In the genomic region with DNA sequence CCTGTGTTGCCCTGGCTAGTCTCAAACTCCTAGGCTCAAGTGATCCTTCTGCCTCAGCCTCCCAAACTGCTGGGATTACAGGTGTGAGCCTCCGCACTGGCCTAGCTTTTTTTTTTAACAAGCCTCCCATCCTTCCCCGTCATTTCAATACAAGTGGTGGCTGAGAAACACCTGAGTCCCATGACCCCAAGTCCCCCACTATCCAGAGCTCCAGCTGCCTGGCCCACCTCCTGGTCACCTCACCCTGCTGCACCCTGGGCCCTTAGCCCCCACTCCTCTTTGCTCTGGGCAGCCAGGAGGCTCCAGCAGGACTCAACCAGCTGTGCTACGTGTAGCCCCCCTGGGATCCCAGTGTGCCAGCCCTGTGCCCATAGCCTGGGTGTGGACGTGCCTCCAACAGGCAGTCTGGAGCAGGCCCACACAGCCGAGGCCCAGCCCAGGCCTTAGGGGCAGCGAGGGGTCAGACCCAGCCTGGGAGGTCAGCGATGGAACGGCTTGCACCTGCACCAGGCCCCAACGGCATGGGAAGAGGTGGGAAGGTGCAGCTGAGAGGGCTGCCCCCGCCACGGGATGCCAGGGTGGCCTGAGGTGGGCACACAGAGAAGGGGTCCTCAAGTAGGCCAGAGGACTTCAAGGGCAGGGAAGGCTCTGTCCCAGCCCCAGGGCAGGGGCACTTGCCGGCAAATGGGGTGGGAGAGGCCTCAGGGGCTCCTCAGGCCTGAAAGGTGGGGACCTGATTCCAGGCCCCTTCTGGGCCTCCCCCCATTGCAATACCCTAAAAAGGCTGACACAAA, we compare ENCODE assay signal across 15 cellular contexts. TPM values are rescaled to one million over a fixed set of nuclear protein-coding genes. Genes with fewer than 3 reads are reported as not detected.
A peak's percentile ranks its signal among the peaks of the same experiment; 100 is the strongest.
DNase-seq lines count a peak whose midpoint lies in the region; ATAC-seq and TF ChIP-seq lines count a peak whose summit lies in the region.
"Had no signal": no experiment of that assay in that cellular context is flagged by ENCODE, and none has a peak within 500 bp of the region (broad histone marks: within the 10 kb centered on the region; RNA-seq: fewer than 3 reads in every experiment).

No MANE protein-coding gene starts in this region.

- H3F3A ChIP-seq in SK-N-SH (replicated peaks; ENCODE audit: insufficient read depth): peaks cover 20% of the 10 kb centered on the region

- H3K9me3 ChIP-seq in SK-N-SH (no peaks in the 10 kb centered on the region), heart left ventricle (no peaks in the 10 kb centered on the region), ovary (no peaks in the 10 kb centered on the region), Caco-2 (no peaks in the 10 kb centered on the region)

- H2AFZ ChIP-seq in SK-N-SH (ENCODE audit: low read depth): no peak overlapping the region

- H3K27ac ChIP-seq in SK-N-SH (ENCODE audit: low read depth in 2 of 2, low read length in 1 of 2) (peak overlapping the region in 1 of 2 experiments; percentile 93; a peak in 2 of 4 replicates), heart left ventricle (peak overlapping the region in 4 of 12 donors; percentile 45 to 94 (median 62)), ovary (peak overlapping the region in 1 of 2 donors; percentile 63), urinary bladder (ENCODE audit: low read depth) (peak overlapping the region; percentile 46)
- H3K27ac ChIP-seq: 22Rv1 had no signal

- no peaks in the 10 kb centered on the region for H3K9me3 Mint-ChIP-seq in Caco-2 (ENCODE audit: unreplicated experiment)
- no peaks in the 10 kb centered on the region for H3K9me3 Mint-ChIP-seq in activated naive CD8-positive, alpha-beta T cell treated with anti-CD3 and anti-CD28 coated beads, Interleukin-2, amount 50 U/mL, for 24 hours

- POLR2A ChIA-PET in SK-N-SH (lab: Yijun Ruan, JAX) (no interaction called here), Caco-2 (lab: Charles Lee) (no interaction called here)

- H3K4me3 ChIP-seq in SK-N-SH (ENCODE audit: low read depth in 2 of 2, low read length in 1 of 2): no peak overlapping the region
- no peak overlapping the region for H3K4me3 ChIP-seq in heart left ventricle
- H3K4me3 ChIP-seq in ovary: no peak overlapping the region
- no peak overlapping the region for H3K4me3 ChIP-seq in urinary bladder (ENCODE audit: low read depth, low read length)
- H3K4me3 ChIP-seq in Caco-2 (ENCODE audit: low read depth, low read length): no peak overlapping the region

- H3K27me3 ChIP-seq in SK-N-SH (ENCODE audit: insufficient read depth): no peaks in the 10 kb centered on the region
- H3K27me3 ChIP-seq in heart left ventricle: peaks cover 0 to 15% (median 0%) of the 10 kb centered on the region in 9 donors
- H3K27me3 ChIP-seq in ovary: no peaks in the 10 kb centered on the region
- no peaks in the 10 kb centered on the region for H3K27me3 ChIP-seq in Caco-2 (replicated peaks; ENCODE audit: control insufficient read depth, insufficient read depth, low read length)

- H3K9ac ChIP-seq in SK-N-SH: no peak overlapping the region

- H3K4me1 ChIP-seq in SK-N-SH (ENCODE audit: control insufficient read depth in 1 of 2, insufficient read depth in 2 of 2, low read depth in 1 of 2, low read length in 1 of 2): peaks cover 48 to 59% of the 10 kb centered on the region in 2 experiments; a peak in 3 of 4 replicates
- H3K4me1 ChIP-seq in heart left ventricle: peaks cover 12 to 83% (median 54%) of the 10 kb centered on the region in 12 donors
- peaks cover 37% of the 10 kb centered on the region for H3K4me1 ChIP-seq in ovary (ENCODE audit: insufficient read depth)
- H3K4me1 ChIP-seq in urinary bladder (ENCODE audit: insufficient read depth): peaks cover 3% of the 10 kb centered on the region
- peaks cover 5% of the 10 kb centered on the region for H3K4me1 ChIP-seq in Caco-2

- no peak overlapping the region for H3K27ac Mint-ChIP-seq in Caco-2 (ENCODE audit: unreplicated experiment)
- H3K27ac Mint-ChIP-seq in activated naive CD8-positive, alpha-beta T cell treated with anti-CD3 and anti-CD28 coated beads, Interleukin-2, amount 50 U/mL, for 24 hours: no peak overlapping the region
- H3K27ac Mint-ChIP-seq: activated CD8-positive, alpha-beta T cell treated with anti-CD3 and anti-CD28 coated beads, Interleukin-2, amount 10 ng/mL, durations not matched to agents 7 days and 5 days had no signal

- DNase-seq in SK-N-SH: no peak
- peak in 3 of 5 donors; percentile 27 to 57 (median 28) for DNase-seq in heart left ventricle
- DNase-seq in ovary: peak in 4 of 5 donors; percentile 18 to 41 (median 37)
- DNase-seq in SK-N-DZ (ENCODE audit: low spot score): no peak
- no peak for DNase-seq in Caco-2
- no peak for DNase-seq in activated naive CD8-positive, alpha-beta T cell treated with anti-CD3 and anti-CD28 coated beads, Interleukin-2, amount 50 U/mL, for 24 hours
- DNase-seq: activated CD8-positive, alpha-beta T cell treated with anti-CD3 and anti-CD28 coated beads, Interleukin-2, amount 10 ng/mL, durations not matched to agents 7 days and 5 days; activated gamma-delta T cell; hypothalamus; NCI-H446 treated with DMSO at 0.1 percent for 48 hours; retina had no signal

- H3K4me2 ChIP-seq in SK-N-SH: peak overlapping the region; percentile 90

- BruUV-seq in Caco-2 (replicated peaks; lab: Mats Ljungman, UMichigan): no TSS peak

- no peak for ATAC-seq in SK-N-SH treated with all-trans-retinoic acid at 6 μM for 48 hours
- ATAC-seq in heart left ventricle: no peak
- no peak for ATAC-seq in activated naive CD8-positive, alpha-beta T cell treated with anti-CD3 and anti-CD28 coated beads, Interleukin-2, amount 50 U/mL, for 24 hours
- ATAC-seq: activated CD8-positive, alpha-beta T cell treated with anti-CD3 and anti-CD28 coated beads, Interleukin-2, amount 10 ng/mL, durations not matched to agents 7 days and 5 days had no signal

- no peak for TF ChIP-seq POLR2A in heart left ventricle (IDR thresholded peaks at IDR 0.05)
- TF ChIP-seq POLR2A in ovary (IDR thresholded peaks at IDR 0.05): no peak

- H3K36me3 Mint-ChIP-seq in Caco-2 (ENCODE audit: insufficient read depth, unreplicated experiment): no peaks in the 10 kb centered on the region
- no peaks in the 10 kb centered on the region for H3K36me3 Mint-ChIP-seq in activated naive CD8-positive, alpha-beta T cell treated with anti-CD3 and anti-CD28 coated beads, Interleukin-2, amount 50 U/mL, for 24 hours (ENCODE audit: low read depth)

- no peaks in the 10 kb centered on the region for H3K36me3 ChIP-seq in SK-N-SH (replicated peaks in 1 of 2; ENCODE audit: control insufficient read depth in 1 of 2, insufficient read depth in 2 of 2, low read length in 1 of 2)
- H3K36me3 ChIP-seq in heart left ventricle: no peaks in the 10 kb centered on the region
- H3K36me3 ChIP-seq in ovary: no peaks in the 10 kb centered on the region
- no peaks in the 10 kb centered on the region for H3K36me3 ChIP-seq in urinary bladder (ENCODE audit: insufficient read depth)
- no peaks in the 10 kb centered on the region for H3K36me3 ChIP-seq in Caco-2 (ENCODE audit: control insufficient read depth, insufficient read depth, low read length)

- no peaks in the 10 kb centered on the region for H3K27me3 Mint-ChIP-seq in Caco-2 (ENCODE audit: insufficient read depth, unreplicated experiment)
- H3K27me3 Mint-ChIP-seq in activated naive CD8-positive, alpha-beta T cell treated with anti-CD3 and anti-CD28 coated beads, Interleukin-2, amount 50 U/mL, for 24 hours: peaks cover 19% of the 10 kb centered on the region

- intact Hi-C loops in heart left ventricle (cut with DNase I): loop anchor here in 1 of 10 donors (10.0 kb wide), 1 partner anchor 233 kb away; no protein-coding TSS in a partner anchor
- intact Hi-C loops in ovary (cut with DNase I): loop anchor here in 1 of 4 donors (10.0 kb wide), 1 partner anchor 73 kb away; no protein-coding TSS in a partner anchor
- intact Hi-C loops in Caco-2 (cut with micrococcal nuclease; ENCODE audit: unreplicated experiment): no loop called here

- peaks cover 7% of the 10 kb centered on the region for H3K4me1 Mint-ChIP-seq in Caco-2 (ENCODE audit: low read depth, unreplicated experiment)
- H3K4me1 Mint-ChIP-seq in activated naive CD8-positive, alpha-beta T cell treated with anti-CD3 and anti-CD28 coated beads, Interleukin-2, amount 50 U/mL, for 24 hours: peaks cover 5% of the 10 kb centered on the region

- no peak for TF ChIP-seq RAD21 in SK-N-SH (IDR thresholded peaks at IDR 0.05; ENCODE audit: low read length)

- TF ChIP-seq CTCF in SK-N-SH (IDR thresholded peaks at IDR 0.05): no peak
- no peak for TF ChIP-seq CTCF in heart left ventricle (IDR thresholded peaks at IDR 0.05)
- no peak for TF ChIP-seq CTCF in ovary (IDR thresholded peaks at IDR 0.05)
- TF ChIP-seq CTCF in Caco-2 (IDR thresholded peaks at IDR 0.05; ENCODE audit: insufficient read depth in 1 of 2, low read depth in 1 of 2, low read length in 1 of 2, severe bottlenecking in 1 of 2, unreplicated experiment in 1 of 2): no peak

- H3K4me3 Mint-ChIP-seq in Caco-2 (ENCODE audit: unreplicated experiment): no peak overlapping the region
- no peak overlapping the region for H3K4me3 Mint-ChIP-seq in activated naive CD8-positive, alpha-beta T cell treated with anti-CD3 and anti-CD28 coated beads, Interleukin-2, amount 50 U/mL, for 24 hours
- H3K4me3 Mint-ChIP-seq: activated CD8-positive, alpha-beta T cell treated with anti-CD3 and anti-CD28 coated beads, Interleukin-2, amount 10 ng/mL, durations not matched to agents 7 days and 5 days had no signal

- no peaks in the 10 kb centered on the region for H3K9me2 ChIP-seq in SK-N-SH

- TF ChIP-seq EP300 in SK-N-SH (IDR thresholded peaks at IDR 0.05; ENCODE audit: borderline replicate concordance in 1 of 2, low read depth in 1 of 2, low read length in 1 of 2) (no peak), ovary (IDR thresholded peaks at IDR 0.05) (no peak)

- H3K79me2 ChIP-seq in SK-N-SH (ENCODE audit: insufficient read depth): peaks cover 72% of the 10 kb centered on the region; the same call in 1 of the 2 replicates

- no peaks in the 10 kb centered on the region for H4K20me1 ChIP-seq in SK-N-SH (ENCODE audit: insufficient read depth)

- CTCF ChIA-PET in SK-N-SH (lab: Yijun Ruan, JAX) (interaction anchor here (1.1 to 11.2 kb wide), 5 partner anchors 73 to 136 kb away, joined by 3 to 284 read pairs (median 4); no protein-coding TSS in a partner anchor), Caco-2 (lab: Charles Lee) (no interaction called here)

- 85% methylated on average over 6 of the region's 12 CpGs for WGBS in SK-N-SH (ENCODE audit: low lambda C conversion rate)
- 96 to 97% (median 97%) methylated on average over 11 to 12 of the region's 12 CpGs for WGBS in heart left ventricle, 4 donors
- WGBS in ovary, 3 donors: 91 to 94% (median 94%) methylated on average over 12 of the region's 12 CpGs
- WGBS in urinary bladder: 93% methylated on average over 12 of the region's 12 CpGs

RNA-seq across cellular contexts. Expression of gene AHNAK2, which starts 6.5 kb away (rescaled TPM):
- polyA plus RNA-seq in SK-N-SH (2012; rRNA removed): 33.5 and 36.6 TPM in 2 replicates
- polyA plus RNA-seq in SK-N-SH (2012; cell fraction: cytosol; rRNA removed): 22.9 and 24.7 TPM in 2 replicates
- polyA plus RNA-seq in SK-N-SH (2012; cell fraction: nucleus; rRNA removed): 70.6 and 92.7 TPM in 2 replicates
- total RNA-seq in heart left ventricle: 10 to 100 TPM in 2 of 9 donors, 1 to 10 TPM in 7; 1.5 to 22.3 (median 3.7) TPM
- polyA plus RNA-seq in heart left ventricle: 1 to 10 TPM; 2.2 to 2.5 TPM
- 10 to 100 TPM in 3 of 7 donors, 1 to 10 TPM in 4; 1.1 to 15.6 (median 3.9) TPM for total RNA-seq in ovary
- 10 to 100 TPM in 1 of 2 donors, under 1 TPM in 1; 0.94 to 24.6 TPM for polyA plus RNA-seq in ovary
- 14.5 TPM for total RNA-seq in urinary bladder
- polyA plus RNA-seq in urinary bladder: 43.2 TPM
- polyA plus RNA-seq in SK-N-DZ (2014; cell fraction: cytosol; rRNA removed): 0.02 TPM in 1 of 2 replicates, not detected in the other
- 0.35 TPM in 1 of 2 replicates, not detected in the other for polyA plus RNA-seq in SK-N-DZ (2014; cell fraction: nucleus; rRNA removed)
- total RNA-seq in Caco-2 (2022): 0.77 and 0.81 TPM in 2 replicates
- total RNA-seq: activated CD8-positive, alpha-beta T cell treated with anti-CD3 and anti-CD28 coated beads, Interleukin-2, amount 10 ng/mL, durations not matched to agents 7 days and 5 days had no signal

RNA-seq across cellular contexts. Expression of gene CLBA1, which starts 13.9 kb away (rescaled TPM):
- polyA plus RNA-seq in SK-N-SH (2012; rRNA removed): 18.5 and 21.4 TPM in 2 replicates
- 15.0 and 15.3 TPM in 2 replicates for polyA plus RNA-seq in SK-N-SH (2012; cell fraction: cytosol; rRNA removed)
- 72.4 and 86.2 TPM in 2 replicates for polyA plus RNA-seq in SK-N-SH (2012; cell fraction: nucleus; rRNA removed)
- total RNA-seq in heart left ventricle: 1 to 10 TPM in 7 of 9 donors, under 1 TPM in 2; 0.76 to 3.7 (median 2.6) TPM
- polyA plus RNA-seq in heart left ventricle: 1 to 10 TPM; 1.3 to 3.7 TPM
- total RNA-seq in ovary: 10 to 100 TPM in 2 of 7 donors, 1 to 10 TPM in 5; 3.5 to 15.7 (median 9.6) TPM
- 1 to 10 TPM; 6.4 to 6.7 TPM for polyA plus RNA-seq in ovary
- total RNA-seq in urinary bladder: 4.7 TPM
- 10.1 TPM for polyA plus RNA-seq in urinary bladder
- 1.4 and 2.6 TPM in 2 replicates for polyA plus RNA-seq in SK-N-DZ (2014; cell fraction: cytosol; rRNA removed)
- polyA plus RNA-seq in SK-N-DZ (2014; cell fraction: nucleus; rRNA removed): 3.4 and 5.5 TPM in 2 replicates
- total RNA-seq in Caco-2 (2022): 3.0 and 3.2 TPM in 2 replicates

RNA-seq across cellular contexts. Expression of gene PLD4, which starts 47.0 kb away (rescaled TPM):
- polyA plus RNA-seq in SK-N-SH (2012; rRNA removed) (0.02 TPM in 2 replicates), heart left ventricle (under 1 TPM in 1 of 2 donors, not detected in 1; 0.12 TPM), ovary (under 1 TPM; 0.12 to 0.48 TPM), urinary bladder (0.42 TPM)
- not detected in 2 replicates for polyA plus RNA-seq in SK-N-SH (2012; cell fraction: cytosol; rRNA removed)
- 0.14 and 0.19 TPM in 2 replicates for polyA plus RNA-seq in SK-N-SH (2012; cell fraction: nucleus; rRNA removed)
- total RNA-seq in heart left ventricle (1 to 10 TPM in 1 of 9 donors, under 1 TPM in 4, not detected in 4; 0.25 to 1.5 (median 0.40) TPM), ovary (1 to 10 TPM in 4 of 7 donors, under 1 TPM in 2, not detected in 1; 0.32 to 3.2 (median 1.4) TPM), urinary bladder (6.8 TPM), Caco-2 (2022) (not detected in 2 replicates)
- polyA plus RNA-seq in SK-N-DZ (2014; cell fraction: cytosol; rRNA removed): 0.10 TPM in 1 of 2 replicates, not detected in the other
- 0.37 TPM in 1 of 2 replicates, not detected in the other for polyA plus RNA-seq in SK-N-DZ (2014; cell fraction: nucleus; rRNA removed)
- total RNA-seq: activated CD8-positive, alpha-beta T cell treated with anti-CD3 and anti-CD28 coated beads, Interleukin-2, amount 10 ng/mL, durations not matched to agents 7 days and 5 days; RPMI7951 had no signal

RNA-seq across cellular contexts. Expression of gene CDCA4, which starts 49.2 kb away (rescaled TPM):
- polyA plus RNA-seq in SK-N-SH (2012; rRNA removed) (23.7 and 26.8 TPM in 2 replicates), heart left ventricle (1 to 10 TPM; 2.3 to 3.3 TPM), ovary (1 to 10 TPM; 2.9 to 7.3 TPM), urinary bladder (9.4 TPM)
- 15.1 and 21.2 TPM in 2 replicates for polyA plus RNA-seq in SK-N-SH (2012; cell fraction: cytosol; rRNA removed)
- polyA plus RNA-seq in SK-N-SH (2012; cell fraction: nucleus; rRNA removed): 15.7 and 19.5 TPM in 2 replicates
- total RNA-seq in heart left ventricle (1 to 10 TPM; 1.4 to 6.0 (median 2.4) TPM), ovary (1 to 10 TPM; 6.3 to 9.4 (median 7.6) TPM), urinary bladder (20.4 TPM), Caco-2 (2022) (33.4 and 41.4 TPM in 2 replicates)
- 41.8 and 41.9 TPM in 2 replicates for polyA plus RNA-seq in SK-N-DZ (2014; cell fraction: cytosol; rRNA removed)
- polyA plus RNA-seq in SK-N-DZ (2014; cell fraction: nucleus; rRNA removed): 26.1 and 27.9 TPM in 2 replicates

Comparison
In these comparisons a context has a peak if more than half of its experiments do, and no peak if none do; other contexts are left out.
1. DNase-seq: peak in heart left ventricle (3 of 5) and ovary (4 of 5); none in SK-N-SH (single experiment), SK-N-DZ (single experiment), Caco-2 (0 of 2) and activated naive CD8-positive, alpha-beta T cell treated with anti-CD3 and anti-CD28 coated beads, Interleukin-2, amount 50 U/mL, for 24 hours (single experiment).